Comparison of ENCODE assay signal across 1 cellular context in the genomic region with DNA sequence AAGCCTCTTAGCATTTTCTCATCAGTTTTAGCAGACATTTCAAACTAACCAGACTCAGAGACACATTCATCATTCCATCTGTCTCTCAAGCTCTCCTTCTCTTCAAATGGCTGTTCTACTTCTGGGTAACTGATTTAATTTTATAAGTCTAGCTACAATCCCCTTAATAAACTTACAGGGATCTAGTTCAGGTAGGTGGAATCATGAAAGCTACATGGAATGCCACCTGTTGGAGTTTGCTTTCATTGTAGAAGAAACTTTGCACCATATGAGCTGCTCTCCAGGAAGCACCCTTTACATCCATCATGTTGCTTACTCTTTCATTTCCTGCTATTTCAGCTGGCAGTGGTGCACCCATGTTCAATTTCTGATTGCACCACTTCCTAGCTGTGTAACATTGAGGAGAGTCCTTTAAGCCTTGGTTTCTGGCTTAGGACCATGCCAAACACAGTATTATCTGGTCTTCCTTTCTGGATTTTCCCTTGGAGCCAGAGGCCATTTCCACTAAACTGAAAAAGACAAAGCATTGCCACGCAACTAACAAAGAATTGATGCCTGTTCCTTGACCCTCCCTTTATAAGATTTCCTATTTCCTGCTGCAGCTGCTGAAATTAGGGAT.
TF ChIP-seq lines count a peak whose summit lies in the region.

No MANE protein-coding gene starts in this region.

TF ChIP-seq in HEK293, 187 proteins besides CTCF, POLR2A, EP300 and RAD21 (continued from another document):
- TF ChIP-seq, protein P1, sequence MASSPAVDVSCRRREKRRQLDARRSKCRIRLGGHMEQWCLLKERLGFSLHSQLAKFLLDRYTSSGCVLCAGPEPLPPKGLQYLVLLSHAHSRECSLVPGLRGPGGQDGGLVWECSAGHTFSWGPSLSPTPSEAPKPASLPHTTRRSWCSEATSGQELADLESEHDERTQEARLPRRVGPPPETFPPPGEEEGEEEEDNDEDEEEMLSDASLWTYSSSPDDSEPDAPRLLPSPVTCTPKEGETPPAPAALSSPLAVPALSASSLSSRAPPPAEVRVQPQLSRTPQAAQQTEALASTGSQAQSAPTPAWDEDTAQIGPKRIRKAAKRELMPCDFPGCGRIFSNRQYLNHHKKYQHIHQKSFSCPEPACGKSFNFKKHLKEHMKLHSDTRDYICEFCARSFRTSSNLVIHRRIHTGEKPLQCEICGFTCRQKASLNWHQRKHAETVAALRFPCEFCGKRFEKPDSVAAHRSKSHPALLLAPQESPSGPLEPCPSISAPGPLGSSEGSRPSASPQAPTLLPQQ (tag by site-specific recombination; IDR thresholded peaks at IDR 0.05) = no peak
- TF ChIP-seq ZNF324 (tag by site-specific recombination; IDR thresholded peaks at IDR 0.05) = no peak
- no peak for TF ChIP-seq OVOL3 (tag by site-specific recombination; IDR thresholded peaks at IDR 0.05)
- TF ChIP-seq ZXDB (tag by site-specific recombination; IDR thresholded peaks at IDR 0.05) = no peak
- no peak for TF ChIP-seq ZNF24 (tag by site-specific recombination; IDR thresholded peaks at IDR 0.05)
